ENCODE assay signal across 18 cellular contexts in genomic region chr18:22015156-22015555, GRCh38.
"Had no signal": no experiment of that assay in that cellular context is flagged by ENCODE, and none has a peak within 500 bp of the region (broad histone marks: within the 10 kb centered on the region; RNA-seq: fewer than 3 reads in every experiment).

No MANE protein-coding gene starts in this region.

- H3K9me3 ChIP-seq: thoracic aorta had no signal

- H3K27me3 ChIP-seq: ascending aorta, esophagus squamous epithelium, hepatocyte, upper lobe of left lung had no signal

- H3K4me3 Mint-ChIP-seq: activated T-cell treated with anti-CD3 and anti-CD28 coated beads, Interleukin-2, amount 50 U/mL, for 72 hours; nephron; stimulated activated naive B cell treated with anti-CD40 and anti-IgM and Interleukin-4, amounts not matched to agents 10 μg/mL and 1 μg/mL and 100 μg/mL, for 72 hours; T-helper 17 cell had no signal

- DNase-seq: activated CD4-positive, alpha-beta T cell treated with anti-CD3 and anti-CD28 coated beads, Interleukin-2, amount 50 U/mL, for 4 hours; activated effector memory CD4-positive, alpha-beta T cell treated with anti-CD3 and anti-CD28 coated beads, Interleukin-2, amount 50 U/mL, for 16 hours; activated naive CD4-positive, alpha-beta T cell treated with anti-CD3 and anti-CD28 coated beads, Interleukin-2, amount 50 U/mL, for 16 hours; activated T-cell treated with anti-CD3 and anti-CD28 coated beads, Interleukin-2, amount 50 U/mL, for 72 hours; cerebellar nuclear complex; effector CD4-positive, alpha-beta T cell; esophagus squamous epithelium; lower lobe of right lung; retina; stimulated activated naive B cell treated with anti-CD40 and anti-IgM and Interleukin-4, amounts not matched to agents 10 μg/mL and 1 μg/mL and 100 μg/mL, for 72 hours; T-helper 17 cell; upper lobe of left lung had no signal

- H3K27ac Mint-ChIP-seq: activated T-cell treated with anti-CD3 and anti-CD28 coated beads, Interleukin-2, amount 50 U/mL, for 72 hours; nephron; stimulated activated naive B cell treated with anti-CD40 and anti-IgM and Interleukin-4, amounts not matched to agents 10 μg/mL and 1 μg/mL and 100 μg/mL, for 72 hours; T-helper 17 cell had no signal

- H3K4me1 Mint-ChIP-seq: stimulated activated naive B cell treated with anti-CD40 and anti-IgM and Interleukin-4, amounts not matched to agents 10 μg/mL and 1 μg/mL and 100 μg/mL, for 72 hours; T-helper 17 cell had no signal

- H3K4me1 ChIP-seq: ascending aorta, esophagus squamous epithelium, lower lobe of right lung, upper lobe of left lung had no signal

- H3K36me3 Mint-ChIP-seq: stimulated activated naive B cell treated with anti-CD40 and anti-IgM and Interleukin-4, amounts not matched to agents 10 μg/mL and 1 μg/mL and 100 μg/mL, for 72 hours had no signal

- ATAC-seq: activated T-cell treated with anti-CD3 and anti-CD28 coated beads, Interleukin-2, amount 50 U/mL, for 72 hours; lower lobe of right lung; stimulated activated naive B cell treated with anti-CD40 and anti-IgM and Interleukin-4, amounts not matched to agents 10 μg/mL and 1 μg/mL and 100 μg/mL, for 72 hours; T-helper 17 cell had no signal

- FAIRE-seq: bronchial epithelial cell, islet of Langerhans had no signal

- H3K36me3 ChIP-seq: ascending aorta, esophagus squamous epithelium, lower lobe of right lung, thoracic aorta, upper lobe of left lung had no signal

- H3K4me3 ChIP-seq: ascending aorta, esophagus squamous epithelium, hepatocyte, lower lobe of right lung, thoracic aorta, upper lobe of left lung had no signal

- H3K27ac ChIP-seq: ascending aorta, esophagus squamous epithelium, hepatocyte, lower lobe of right lung, thoracic aorta, upper lobe of left lung had no signal

- H3K27me3 Mint-ChIP-seq: T-helper 17 cell had no signal
